16 cellular contexts compared by ENCODE assay signal in genomic region chr18:9428301-9428706, GRCh38. TPM values are rescaled to one million over a fixed set of nuclear protein-coding genes. Genes with fewer than 3 reads are reported as not detected.
DNase-seq lines count a peak whose midpoint lies in the region; ATAC-seq and TF ChIP-seq lines count a peak whose summit lies in the region.
"Had no signal": no experiment of that assay in that cellular context is flagged by ENCODE, and none has a peak within 500 bp of the region (broad histone marks: within the 10 kb centered on the region; RNA-seq: fewer than 3 reads in every experiment).

No MANE protein-coding gene starts in this region.

- no peak overlapping the region for H3K23ac ChIP-seq in H9 (ENCODE audit: insufficient read length, low read depth, low read length)

- no peak overlapping the region for H2BK120ac ChIP-seq in H9 (ENCODE audit: low read depth, low read length, poor library complexity, severe bottlenecking)

- no peak overlapping the region for H4K5ac ChIP-seq in H9 (ENCODE audit: insufficient read length, low read depth, low read length)

- no peak overlapping the region for H2AFZ ChIP-seq in H9 (ENCODE audit: low read length)
- H2AFZ ChIP-seq: hepatocyte had no signal

- H2BK5ac ChIP-seq in H9 (ENCODE audit: insufficient read length, low read length), result no peak overlapping the region

- no peak overlapping the region for H4K8ac ChIP-seq in H9 (replicated peaks; ENCODE audit: insufficient read length, low read depth, low read length)

- no peak overlapping the region for H2BK20ac ChIP-seq in H9 (ENCODE audit: low read depth, low read length, poor library complexity, severe bottlenecking)

- H3K36me3 ChIP-seq in heart left ventricle (no peaks in the 10 kb centered on the region), left ventricle myocardium inferior (no peaks in the 10 kb centered on the region)
- H3K36me3 ChIP-seq: cardiac muscle cell, SJSA1 had no signal

- intact Hi-C loops in heart left ventricle (cut with DNase I), result no loop called here
- intact Hi-C loops in left ventricle myocardium inferior (cut with micrococcal nuclease), result no loop called here

- H3K27ac ChIP-seq in heart left ventricle, result no peak overlapping the region
- H3K27ac ChIP-seq in left ventricle myocardium inferior (replicated peaks), result no peak overlapping the region
- H3K27ac ChIP-seq in H9 (ENCODE audit: insufficient read length, low read depth, low read length), result no peak overlapping the region
- H3K27ac ChIP-seq: cardiac muscle cell, hepatocyte, SJSA1 had no signal

- no peak for TF ChIP-seq POLR2A in heart left ventricle (IDR thresholded peaks at IDR 0.05)

- H3K4me3 ChIP-seq in heart left ventricle (no peak overlapping the region), left ventricle myocardium inferior (no peak overlapping the region)
- H3K4me3 ChIP-seq: cardiac muscle cell, hepatocyte, SJSA1 had no signal

- no peaks in the 10 kb centered on the region for H3K79me1 ChIP-seq in H9 (ENCODE audit: insufficient read depth, low read depth, low read length, poor library complexity, severe bottlenecking)

- H3K56ac ChIP-seq in H9 (ENCODE audit: insufficient read length, low read depth, low read length), result no peak overlapping the region

- H3K27me3 Mint-ChIP-seq in H9 (ENCODE audit: low read depth), result peaks cover 1% of the 10 kb centered on the region; the same call in 1 of the 2 replicates

- peaks cover 9 to 13% of the 10 kb centered on the region in 2 experiments; a peak in 3 of 5 replicates for H3K9me3 Mint-ChIP-seq in H9
- H3K9me3 Mint-ChIP-seq: activated T-helper 1 cell treated with anti-CD3 and anti-CD28 coated beads, Interleukin-12 subunit alpha, Interleukin-12 subunit beta, Interleukin-2, Interleukin-4 antibody, amounts not matched to agents 30 ng/mL and 10 ng/mL and 1 ng/mL, durations not matched to agents 14 hours and 24 hours and 36 hours had no signal

- no peak overlapping the region for H2BK15ac ChIP-seq in H9 (ENCODE audit: low read depth, low read length)

- WGBS in heart left ventricle, 4 donors, result 89 to 94% (median 90%) methylated on average over 11 of the region's 11 CpGs
- WGBS in H9 (ENCODE audit: extremely low coverage, insufficient read length, low lambda C conversion rate), result no CpG with 5 or more reads among the region's 11 CpGs

- no peak overlapping the region for H3K27ac Mint-ChIP-seq in H9
- H3K27ac Mint-ChIP-seq: activated T-helper 1 cell treated with anti-CD3 and anti-CD28 coated beads, Interleukin-12 subunit alpha, Interleukin-12 subunit beta, Interleukin-2, Interleukin-4 antibody, amounts not matched to agents 30 ng/mL and 10 ng/mL and 1 ng/mL, durations not matched to agents 14 hours and 24 hours and 36 hours had no signal

- DNase-seq in heart left ventricle (no peak), left ventricle myocardium inferior (no peak), NCI-H774 (lab: John Stamatoyannopoulos, UW) (peak; percentile 23), islet precursor cell (peak; percentile 12), left lobe of liver (ENCODE audit: low spot score) (no peak), H9 (no peak)
- DNase-seq in activated CD4-positive, alpha-beta T cell treated with anti-CD3 and anti-CD28 coated beads, Interleukin-2, amount 50 U/mL, for 1 hour, result no peak
- DNase-seq: activated CD4-positive, alpha-beta T cell treated with anti-CD3 and anti-CD28 coated beads, Interleukin-2, amount 50 U/mL, for 48 hours; kidney glomerular epithelial cell; NCI-H2227 treated with DMSO at 0.1 percent for 48 hours; right cardiac atrium had no signal

- H3K27me3 ChIP-seq in heart left ventricle, result no peaks in the 10 kb centered on the region
- no peaks in the 10 kb centered on the region for H3K27me3 ChIP-seq in left ventricle myocardium inferior (ENCODE audit: low read depth)
- H3K27me3 ChIP-seq in H9 (ENCODE audit: insufficient read depth, low read length), result no peaks in the 10 kb centered on the region
- H3K27me3 ChIP-seq: cardiac muscle cell, hepatocyte, SJSA1 had no signal

- H2AK5ac ChIP-seq in H9 (ENCODE audit: insufficient read length, low read length), result no peak overlapping the region

- no peak overlapping the region for H2BK12ac ChIP-seq in H9 (ENCODE audit: insufficient read length, low read depth, low read length)

- no peak overlapping the region for H3K9ac ChIP-seq in H9 (ENCODE audit: extremely low read depth, insufficient read length, low read length)

- H3K36me3 Mint-ChIP-seq in H9 (ENCODE audit: insufficient read depth in 1 of 3, low read depth in 3 of 3), result peaks cover under 1 to 14% (median 3%) of the 10 kb centered on the region in 3 experiments; a peak in 4 of 7 replicates

- H4K20me1 ChIP-seq in H9 (ENCODE audit: control insufficient read depth, insufficient read depth, insufficient read length), result no peaks in the 10 kb centered on the region

- H4K91ac ChIP-seq in H9 (ENCODE audit: insufficient read length, low read depth, low read length), result no peak overlapping the region

- ATAC-seq in heart left ventricle (peak in 3 of 4 donors; percentile 24 to 56 (median 49)), left lobe of liver (no peak), GM21619 (IDR thresholded peaks at IDR 0.05; ENCODE audit: unreplicated experiment) (no peak)
- ATAC-seq: right cardiac atrium had no signal

- H3K9me3 ChIP-seq in heart left ventricle (no peaks in the 10 kb centered on the region), left ventricle myocardium inferior (replicated peaks) (no peaks in the 10 kb centered on the region), H9 (ENCODE audit: control insufficient read depth, low read depth, low read length) (no peaks in the 10 kb centered on the region)
- H3K9me3 ChIP-seq: SJSA1 had no signal

- no peak overlapping the region for H3K4ac ChIP-seq in H9 (ENCODE audit: low read depth, low read length)

- peaks cover 1 to 2% of the 10 kb centered on the region in 2 experiments for H3K4me1 Mint-ChIP-seq in H9

- no peak overlapping the region for H3K18ac ChIP-seq in H9 (ENCODE audit: insufficient read length, low read depth, low read length)

- no peak overlapping the region for H3K4me2 ChIP-seq in H9 (ENCODE audit: insufficient read depth, insufficient read length, low read length)
- H3K4me2 ChIP-seq: hepatocyte had no signal

- TF ChIP-seq CTCF in heart left ventricle (IDR thresholded peaks at IDR 0.05) (no peak), left ventricle myocardium inferior (IDR thresholded peaks at IDR 0.05; ENCODE audit: borderline replicate concordance) (no peak), H9 (conservative IDR thresholded peaks at IDR 0.05) (no peak)

- H3K4me3 Mint-ChIP-seq in H9, result no peak overlapping the region; a peak in 1 of 5 replicates
- H3K4me3 Mint-ChIP-seq: activated T-helper 1 cell treated with anti-CD3 and anti-CD28 coated beads, Interleukin-12 subunit alpha, Interleukin-12 subunit beta, Interleukin-2, Interleukin-4 antibody, amounts not matched to agents 30 ng/mL and 10 ng/mL and 1 ng/mL, durations not matched to agents 14 hours and 24 hours and 36 hours had no signal

- no peaks in the 10 kb centered on the region for H3K4me1 ChIP-seq in heart left ventricle
- H3K4me1 ChIP-seq in left ventricle myocardium inferior, result peaks cover 2% of the 10 kb centered on the region
- no peaks in the 10 kb centered on the region for H3K4me1 ChIP-seq in H9 (ENCODE audit: insufficient read depth, low read length)

- no peaks in the 10 kb centered on the region for H3K23me2 ChIP-seq in H9 (ENCODE audit: insufficient read length, low read depth, low read length, poor library complexity, severe bottlenecking)

- H3T11ph ChIP-seq in H9 (ENCODE audit: low read length), result no peak overlapping the region

- H3K14ac ChIP-seq in H9 (ENCODE audit: insufficient read depth, low read length), result no peak overlapping the region

- H3K79me2 ChIP-seq in H9 (ENCODE audit: insufficient read depth, low read length), result no peaks in the 10 kb centered on the region
- H3K79me2 ChIP-seq: hepatocyte had no signal

RNA-seq across cellular contexts. Expression of gene RALBP1, which starts 47.0 kb away (rescaled TPM):
- 10 to 100 TPM; 36.9 to 91.1 (median 50.3) TPM for total RNA-seq in heart left ventricle
- 10 to 100 TPM; 20.9 to 46.9 TPM for polyA plus RNA-seq in heart left ventricle
- total RNA-seq in left ventricle myocardium inferior, result 46.2 TPM
- total RNA-seq in left lobe of liver, result 17.4 TPM
- total RNA-seq in H9 (2021), result 49.6 and 51.0 TPM in 2 replicates

Comparison
In these comparisons a context has a peak if more than half of its experiments do, and no peak if none do; other contexts are left out.
1. ATAC-seq: peak in heart left ventricle (3 of 4); none in left lobe of liver (single experiment) and GM21619 (single experiment).
2. DNase-seq: peak in NCI-H774 (single experiment) and islet precursor cell (single experiment); none in heart left ventricle (0 of 5), left ventricle myocardium inferior (single experiment), left lobe of liver (single experiment), H9 (single experiment) and activated CD4-positive, alpha-beta T cell treated with anti-CD3 and anti-CD28 coated beads, Interleukin-2, amount 50 U/mL, for 1 hour (single experiment).